Comparison of ENCODE assay signal across 1 cellular context in the genomic region with DNA sequence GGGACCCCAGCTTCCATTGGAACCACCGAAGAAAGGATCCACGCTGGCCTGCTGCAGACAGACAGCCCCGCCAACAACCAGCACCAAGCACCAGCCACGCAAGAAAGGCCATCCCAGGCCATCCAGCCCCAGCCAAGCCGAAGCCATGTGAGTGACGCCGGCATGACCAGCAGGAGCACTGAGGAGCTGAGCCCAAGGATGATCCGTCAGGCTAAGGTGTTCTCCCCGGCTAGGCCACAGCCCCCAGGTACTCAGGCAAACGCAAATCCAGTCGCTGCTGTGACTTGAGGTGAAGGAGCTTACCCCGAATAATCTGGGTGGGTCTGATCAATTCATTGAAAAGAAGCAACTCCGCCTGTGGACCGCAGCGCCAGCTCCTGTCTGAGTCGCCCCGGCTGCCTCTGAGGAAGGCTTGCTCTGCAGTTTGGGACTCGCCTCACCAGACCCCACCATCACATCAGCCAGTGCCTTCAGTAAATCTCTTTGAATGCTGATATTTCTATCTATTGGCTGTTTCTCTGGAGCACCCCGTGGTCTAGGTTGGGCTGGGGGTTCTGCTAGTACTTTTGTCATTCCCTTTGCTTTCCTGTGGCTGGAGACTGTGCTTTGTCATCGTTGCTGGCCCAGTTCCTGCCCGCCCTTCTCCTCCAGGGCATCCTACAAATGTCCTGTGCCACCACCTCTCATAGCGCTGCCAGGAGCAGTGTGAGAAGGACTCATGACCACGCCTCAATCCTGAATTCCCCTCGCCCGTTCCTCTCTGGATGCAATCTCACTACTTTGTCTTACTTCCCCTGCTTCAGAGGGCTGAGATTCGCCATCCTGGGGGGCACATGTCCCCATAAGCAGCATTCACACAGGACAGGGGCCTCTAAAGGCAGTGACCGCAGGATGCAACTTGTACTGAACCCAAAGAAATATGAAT.
TF ChIP-seq lines count a peak whose summit lies in the region.

No MANE protein-coding gene starts in this region.

TF ChIP-seq in H1, 55 proteins besides CTCF, POLR2A, EP300 and RAD21:
- TF ChIP-seq SUZ12 (IDR thresholded peaks at IDR 0.05; ENCODE audit: low read length) (no peak), TAF7 (optimal IDR thresholded peaks at IDR 0.05; ENCODE audit: borderline replicate concordance, low read depth, low read length) (no peak), CBX5 (IDR thresholded peaks at IDR 0.05; ENCODE audit: low read depth, low read length) (no peak)
